ENCODE assay signal across 20 cellular contexts in the genomic region with DNA sequence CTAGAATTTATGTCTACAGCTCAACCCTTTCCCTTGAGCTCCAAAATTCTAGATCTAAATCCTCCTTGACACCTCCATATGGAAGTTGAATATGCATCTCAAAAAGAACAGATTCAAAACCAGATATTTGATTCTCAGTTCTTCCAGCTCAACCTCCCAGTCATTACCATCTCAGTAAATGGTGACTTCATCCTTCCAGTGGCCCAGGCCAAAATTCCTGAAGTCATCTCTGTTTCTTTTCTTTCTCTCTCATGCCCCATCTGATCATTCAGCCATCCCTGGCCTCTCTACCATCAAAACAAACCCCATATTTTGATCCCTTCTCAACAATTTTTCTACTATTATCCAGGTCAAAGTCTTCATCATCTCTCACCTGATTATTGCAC. TPM values are rescaled to one million over a fixed set of nuclear protein-coding genes. Genes with fewer than 3 reads are reported as not detected.
DNase-seq lines count a peak whose midpoint lies in the region; ATAC-seq and TF ChIP-seq lines count a peak whose summit lies in the region.
"Had no signal": no experiment of that assay in that cellular context is flagged by ENCODE, and none has a peak within 500 bp of the region (broad histone marks: within the 10 kb centered on the region; RNA-seq: fewer than 3 reads in every experiment).

No MANE protein-coding gene starts in this region.

- no peak overlapping the region for H3K27ac Mint-ChIP-seq in MCF 10A (ENCODE audit: low read depth, unreplicated experiment)
- no peak overlapping the region for H3K27ac Mint-ChIP-seq in T-helper 17 cell

- H4K20me1 ChIP-seq in mammary epithelial cell (ENCODE audit: insufficient read depth, low read length) (no peaks in the 10 kb centered on the region), osteoblast (ENCODE audit: insufficient read depth, low read length) (no peaks in the 10 kb centered on the region)

- H3K9ac ChIP-seq in mammary epithelial cell (ENCODE audit: insufficient read depth, low read length), result no peak overlapping the region
- H3K9ac ChIP-seq: parathyroid adenoma had no signal

- ATAC-seq in gastroesophageal sphincter, result peak; percentile 51
- ATAC-seq in HG03521 (IDR thresholded peaks at IDR 0.05; ENCODE audit: unreplicated experiment), result no peak
- no peak for ATAC-seq in GM21360 (IDR thresholded peaks at IDR 0.05; ENCODE audit: unreplicated experiment)
- ATAC-seq in T-helper 17 cell, result no peak

- intact Hi-C loops in MCF 10A (cut with micrococcal nuclease) (no loop called here), mammary epithelial cell (cut with micrococcal nuclease) (no loop called here)

- H3K27ac ChIP-seq in mammary epithelial cell (ENCODE audit: insufficient read depth, low read depth, low read length), result no peak overlapping the region
- peak overlapping the region in 2 of 4 donors; percentile 16 to 50 for H3K27ac ChIP-seq in gastroesophageal sphincter
- H3K27ac ChIP-seq in osteoblast (ENCODE audit: low read depth, low read length), result peak overlapping the region; percentile 91
- H3K27ac ChIP-seq: 22Rv1, parathyroid adenoma, PC-9 had no signal

- H3K9me3 Mint-ChIP-seq in MCF 10A (ENCODE audit: unreplicated experiment), result no peaks in the 10 kb centered on the region

- DNase-seq in MCF 10A (ENCODE audit: unreplicated experiment), result peak; percentile 22
- no peak for DNase-seq in mammary epithelial cell
- DNase-seq in osteoblast (ENCODE audit: insufficient read length, low spot score, missing footprints), result no peak
- DNase-seq in globus pallidus (ENCODE audit: low spot score), result no peak
- DNase-seq in T-helper 17 cell, result no peak
- DNase-seq: activated CD4-positive, CD25-positive, alpha-beta regulatory T cell treated with anti-CD3 and anti-CD28 coated beads, Interleukin-2, amount 50 U/mL, for 72 hours; activated T-cell treated with anti-CD3 and anti-CD28 coated beads, Interleukin-2, amount 50 U/mL, for 1 hour; cortex of kidney; erythroblast; GDM1; KG1; NCI-H1694; NCI-H510A treated with DMSO at 0.1 percent for 48 hours; PC-9 had no signal

- H3K27me3 Mint-ChIP-seq in MCF 10A (ENCODE audit: insufficient read depth, unreplicated experiment) (peaks cover 40% of the 10 kb centered on the region), T-helper 17 cell (peaks cover 6% of the 10 kb centered on the region)

- H3K4me3 Mint-ChIP-seq in MCF 10A (ENCODE audit: unreplicated experiment) (no peak overlapping the region), T-helper 17 cell (no peak overlapping the region)

- no peak for TF ChIP-seq EP300 in gastroesophageal sphincter (IDR thresholded peaks at IDR 0.05)

- no peak overlapping the region for H2AFZ ChIP-seq in mammary epithelial cell (ENCODE audit: low read depth, low read length)
- no peak overlapping the region for H2AFZ ChIP-seq in osteoblast (ENCODE audit: low read length)
- H2AFZ ChIP-seq: parathyroid adenoma, PC-9 had no signal

- POLR2A ChIA-PET in MCF 10A (lab: Yijun Ruan, JAX), result no interaction called here

- H3K27me3 ChIP-seq in mammary epithelial cell (ENCODE audit: insufficient read depth, low read length) (no peaks in the 10 kb centered on the region), gastroesophageal sphincter (no peaks in the 10 kb centered on the region), osteoblast (ENCODE audit: insufficient read depth, low read length) (no peaks in the 10 kb centered on the region)

- peaks cover 11% of the 10 kb centered on the region for H3K36me3 Mint-ChIP-seq in MCF 10A (ENCODE audit: insufficient read depth, unreplicated experiment)
- H3K36me3 Mint-ChIP-seq in T-helper 17 cell (ENCODE audit: low read depth), result no peaks in the 10 kb centered on the region

- CTCF ChIA-PET in MCF 10A (lab: Yijun Ruan, JAX) (interaction anchor here (0.6 kb wide), 1 partner anchor 39 kb away, joined by 3 read pairs; no protein-coding TSS in a partner anchor), mammary epithelial cell (lab: Charles Lee; ENCODE audit: low non-redundant PET) (no interaction called here)

- H3K36me3 ChIP-seq in mammary epithelial cell (ENCODE audit: insufficient read depth, low read length), result no peaks in the 10 kb centered on the region
- no peaks in the 10 kb centered on the region for H3K36me3 ChIP-seq in gastroesophageal sphincter
- H3K36me3 ChIP-seq in osteoblast (ENCODE audit: insufficient read depth, low read length), result peaks cover under 1% of the 10 kb centered on the region

- H3K79me2 ChIP-seq in mammary epithelial cell (ENCODE audit: insufficient read depth, low read length) (no peaks in the 10 kb centered on the region), osteoblast (ENCODE audit: insufficient read depth, low read length) (no peaks in the 10 kb centered on the region)
- H3K79me2 ChIP-seq: parathyroid adenoma had no signal

- H3K4me1 Mint-ChIP-seq in MCF 10A (ENCODE audit: insufficient read depth, unreplicated experiment) (peaks cover 10% of the 10 kb centered on the region), T-helper 17 cell (no peaks in the 10 kb centered on the region)

- in situ Hi-C loops in mammary epithelial cell (cut with MboI; ENCODE audit: low sequenced_read_pairs in 2 of 2), result no loop called here

- BruUV-seq in MCF 10A (replicated peaks; lab: Mats Ljungman, UMichigan), result no TSS peak
- no TSS peak for BruUV-seq in mammary epithelial cell (replicated peaks; lab: Mats Ljungman, UMichigan)

- H3K4me1 ChIP-seq in mammary epithelial cell (ENCODE audit: insufficient read depth, low read length) (no peaks in the 10 kb centered on the region), gastroesophageal sphincter (peaks cover 5 to 31% (median 9%) of the 10 kb centered on the region in 3 donors), osteoblast (ENCODE audit: insufficient read depth, low read length) (peaks cover 63% of the 10 kb centered on the region)
- H3K4me1 ChIP-seq: parathyroid adenoma had no signal

- no peak overlapping the region for H3K4me2 ChIP-seq in mammary epithelial cell (ENCODE audit: insufficient read depth, low read depth, low read length)
- H3K4me2 ChIP-seq in osteoblast (ENCODE audit: insufficient read depth, low read length), result peak overlapping the region; percentile 49
- H3K4me2 ChIP-seq: PC-9 had no signal

- TF ChIP-seq CTCF in MCF 10A (IDR thresholded peaks at IDR 0.05; ENCODE audit: unreplicated experiment) (no peak), mammary epithelial cell (conservative IDR thresholded peaks at IDR 0.05 in 1 of 2, IDR thresholded peaks at IDR 0.05 in 1 of 2; ENCODE audit: extremely low read depth in 1 of 2, insufficient read depth in 1 of 2, low read depth in 1 of 2, low read length in 2 of 2) (no peak), gastroesophageal sphincter (IDR thresholded peaks at IDR 0.05) (no peak), osteoblast (IDR thresholded peaks at IDR 0.05; ENCODE audit: extremely low read depth, low read depth, low read length) (no peak)

- H3K4me3 ChIP-seq in mammary epithelial cell (replicated peaks in 1 of 3; ENCODE audit: insufficient read depth in 1 of 3, low read depth in 2 of 3, low read length in 3 of 3) (no peak overlapping the region), gastroesophageal sphincter (no peak overlapping the region), osteoblast (ENCODE audit: insufficient read depth, low read length) (no peak overlapping the region)
- H3K4me3 ChIP-seq: PC-9 had no signal

- H3K9me3 ChIP-seq in mammary epithelial cell (replicated peaks; ENCODE audit: insufficient read depth, low read length), result no peaks in the 10 kb centered on the region
- H3K9me3 ChIP-seq in gastroesophageal sphincter, result no peaks in the 10 kb centered on the region
- no peaks in the 10 kb centered on the region for H3K9me3 ChIP-seq in osteoblast (ENCODE audit: low read depth, low read length)
- H3K9me3 ChIP-seq in T-helper 17 cell (ENCODE audit: control insufficient read depth, low read length, poor library complexity, severe bottlenecking), result no peaks in the 10 kb centered on the region

- dilution Hi-C loops in mammary epithelial cell (cut with HindIII; ENCODE audit: low sequenced_read_pairs), result no loop called here

- no peak for TF ChIP-seq POLR2A in gastroesophageal sphincter (IDR thresholded peaks at IDR 0.05)

RNA-seq across cellular contexts. Expression of a gene that starts 29.4 kb away (rescaled TPM):
- total RNA-seq in MCF 10A (2022) (not detected in 2 replicates), mammary epithelial cell (1 to 10 TPM in 1 of 2 donors, not detected in 1; 1.5 TPM), gastroesophageal sphincter (100 to 1,000 TPM in 1 of 4 donors, 10 to 100 TPM in 3; 29.6 to 103 (median 67.6) TPM), osteoblast (1,762 and 1,965 TPM in 2 replicates), T-helper 17 cell (not detected)
- not detected for polyA plus RNA-seq in mammary epithelial cell
- not detected for polyA minus RNA-seq in mammary epithelial cell
- total RNA-seq: H1, PC-9 had no signal
- polyA plus RNA-seq: H1 had no signal

RNA-seq across cellular contexts. Expression of a gene that starts 42.0 kb away (rescaled TPM):
- total RNA-seq in MCF 10A (2022) (33.1 and 46.5 TPM in 2 replicates), mammary epithelial cell (1 to 10 TPM in 1 of 2 donors, under 1 TPM in 1; 0.75 to 3.2 TPM), gastroesophageal sphincter (1,000 to 10,000 TPM in 3 of 4 donors, 100 to 1,000 TPM in 1; 552 to 2,825 (median 1,634) TPM), osteoblast (1,107 and 1,400 TPM in 2 replicates), T-helper 17 cell (not detected)
- 11.4 TPM for polyA plus RNA-seq in mammary epithelial cell
- polyA minus RNA-seq in mammary epithelial cell, result not detected
- total RNA-seq: H1, PC-9 had no signal
- polyA plus RNA-seq: H1 had no signal

Comparison
In these comparisons a context has a peak if more than half of its experiments do, and no peak if none do; other contexts are left out.
1. RNA of a gene that starts 29.4 kb away (total RNA-seq): 1,762 to 1,965 TPM in osteoblast; 29.6 to 103 TPM in gastroesophageal sphincter, 1.5 TPM in mammary epithelial cell, not detected in MCF 10A and not detected in T-helper 17 cell; every median in the first group is over 10 times any median in the second.
2. RNA of a gene that starts 42.0 kb away (total RNA-seq): 552 to 2,825 TPM in gastroesophageal sphincter and 1,107 to 1,400 TPM in osteoblast; 33.1 to 46.5 TPM in MCF 10A, 0.75 to 3.2 TPM in mammary epithelial cell and not detected in T-helper 17 cell; every median in the first group is over 10 times any median in the second.